33 cellular contexts compared by ENCODE assay signal in the genomic region with DNA sequence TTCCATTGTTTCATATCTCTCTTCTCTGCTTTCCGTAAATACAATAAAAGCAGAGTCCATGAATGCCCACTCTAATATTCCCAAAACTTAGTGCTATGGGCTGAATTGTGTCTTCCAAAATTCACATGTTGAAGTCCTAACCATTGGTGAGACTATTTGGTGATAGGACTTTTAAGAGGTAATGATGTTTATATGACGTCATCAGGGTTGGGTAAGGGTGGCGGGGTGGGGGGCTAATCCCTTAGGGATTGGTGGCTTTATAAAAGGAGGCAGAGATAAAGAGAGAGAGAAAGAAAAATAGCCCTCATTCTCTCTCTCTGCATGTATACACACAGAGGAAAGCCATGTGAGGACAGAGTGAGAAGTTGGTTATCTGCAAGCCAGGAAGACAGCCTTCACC.
DNase-seq lines count a peak whose midpoint lies in the region; ATAC-seq, FAIRE-seq and TF ChIP-seq lines count a peak whose summit lies in the region.
"Had no signal": no experiment of that assay in that cellular context is flagged by ENCODE, and none has a peak within 500 bp of the region (broad histone marks: within the 10 kb centered on the region; RNA-seq: fewer than 3 reads in every experiment).

No MANE protein-coding gene starts in this region.

- 3% methylated on average over 3 of the region's 3 CpGs for WGBS in HepG2 (ENCODE audit: low lambda C conversion rate)
- WGBS in right lobe of liver (ENCODE audit: insufficient coverage, low coverage, low lambda C conversion rate, missing lambda C conversion rate), result 22% methylated on average over 3 of the region's 3 CpGs
- 15% methylated on average over 3 of the region's 3 CpGs for WGBS in GM12878 (ENCODE audit: insufficient coverage, insufficient replicate concordance, low lambda C conversion rate, missing lambda C conversion rate)

- no peak for TF ChIP-seq POLR2A in HepG2 (IDR thresholded peaks at IDR 0.05; ENCODE audit: insufficient read depth in 1 of 2, low read depth in 2 of 2, low read length in 2 of 2)
- TF ChIP-seq POLR2A in right lobe of liver (IDR thresholded peaks at IDR 0.05), result no peak
- TF ChIP-seq POLR2A in GM12878 (IDR thresholded peaks at IDR 0.05; ENCODE audit: low read depth, low read length), result no peak

- H2AFZ ChIP-seq in HepG2 (ENCODE audit: low read length) (no peak overlapping the region), GM12878 (ENCODE audit: control insufficient read depth, low read depth, low read length) (no peak overlapping the region)

- H4K20me1 ChIP-seq in HepG2 (ENCODE audit: insufficient read depth, low read length) (no peaks in the 10 kb centered on the region), GM12878 (ENCODE audit: control insufficient read depth, insufficient read depth) (no peaks in the 10 kb centered on the region)
- H4K20me1 ChIP-seq: BLaER1; BLaER1 treated with 17β-estradiol and CSF1 and Interleukin-3, amounts not matched to agents 10 nM and 100 nM had no signal

- in situ Hi-C loops in HepG2 (cut with HindIII; ENCODE audit: extremely low pct_ligation_motif_present, low pct_unique_long_range_greater_than_20kb) (no loop called here), GM12878 (cut with MboI) (no loop called here), G401 (cut with HindIII; ENCODE audit: low sequenced_read_pairs) (no loop called here)

- no peaks in the 10 kb centered on the region for H3K9me3 ChIP-seq in HepG2 (ENCODE audit: low read length)
- no peaks in the 10 kb centered on the region for H3K9me3 ChIP-seq in right lobe of liver
- H3K9me3 ChIP-seq in HEK293 (ENCODE audit: control insufficient read depth, insufficient read depth, low read depth, low read length), result no peaks in the 10 kb centered on the region
- no peaks in the 10 kb centered on the region for H3K9me3 ChIP-seq in GM12878 (replicated peaks; ENCODE audit: control insufficient read depth, insufficient read depth, low read length)
- H3K9me3 ChIP-seq: A549; BE2C; BLaER1; BLaER1 treated with 17β-estradiol and CSF1 and Interleukin-3, amounts not matched to agents 10 nM and 100 nM; Caco-2 had no signal

- no peak for TF ChIP-seq EP300 in HepG2 (IDR thresholded peaks at IDR 0.05; ENCODE audit: low read depth in 2 of 2, low read length in 2 of 2)
- TF ChIP-seq EP300 in HepG2 (CRISPR knock-in tag; IDR thresholded peaks at IDR 0.05; ENCODE audit: borderline replicate concordance), result no peak
- TF ChIP-seq EP300 in GM12878 (IDR thresholded peaks at IDR 0.05; ENCODE audit: borderline replicate concordance in 1 of 2, control insufficient read depth in 1 of 2, low read depth in 2 of 2, low read length in 2 of 2), result no peak

- no peak overlapping the region for H3K27ac ChIP-seq in HepG2 (ENCODE audit: extremely low read length, insufficient read depth, low read length)
- no peak overlapping the region for H3K27ac ChIP-seq in right lobe of liver
- H3K27ac ChIP-seq in HEK293 (ENCODE audit: extremely low read depth, low read depth, low read length), result no peak overlapping the region
- no peak overlapping the region for H3K27ac ChIP-seq in GM12878 (ENCODE audit: control insufficient read depth, insufficient read depth)
- H3K27ac ChIP-seq: 22Rv1; A549; BLaER1; BLaER1 treated with 17β-estradiol and CSF1 and Interleukin-3, amounts not matched to agents 10 nM and 100 nM; C4-2B had no signal

- FAIRE-seq in HepG2 (lab: Jason Lieb, UNC), result no peak
- FAIRE-seq in GM12878 (lab: Jason Lieb, UNC), result no peak
- FAIRE-seq: A204.1, A549, D721Med had no signal

- CTCF ChIA-PET in HepG2 (lab: Yijun Ruan, JAX; ENCODE audit: low intra/inter-chr PET ratio, low total read pairs), result no interaction called here
- CTCF ChIA-PET in HEK293 (lab: Yijun Ruan, JAX), result no interaction called here
- CTCF ChIA-PET in GM12878 (lab: Yijun Ruan, JAX), result interaction anchor here (1.5 kb wide), 1 partner anchor 33 kb away, joined by 3 read pairs; no protein-coding TSS in a partner anchor

- POLR2A ChIA-PET in HepG2 (lab: Yijun Ruan, JAX) (no interaction called here), HEK293 (lab: Yijun Ruan, JAX) (no interaction called here), GM12878 (lab: Charles Lee) (no interaction called here)

- no peak for TF ChIP-seq CTCF in HepG2 (CRISPR knock-in tag; IDR thresholded peaks at IDR 0.05)
- no peak for TF ChIP-seq CTCF in right lobe of liver (IDR thresholded peaks at IDR 0.05)
- TF ChIP-seq CTCF in HEK293 (tag by site-specific recombination; IDR thresholded peaks at IDR 0.05), result no peak
- no peak for TF ChIP-seq CTCF in GM12878 (IDR thresholded peaks at IDR 0.05 in 2 of 3, conservative IDR thresholded peaks at IDR 0.05 in 1 of 3; ENCODE audit: control insufficient read depth in 2 of 3, extremely low read depth in 1 of 3, insufficient read depth in 1 of 3, low read depth in 3 of 3, low read length in 3 of 3)

- SMC1A ChIA-PET in GM12878 (lab: Charles Lee; ENCODE audit: uncharacterized antibody, unreplicated experiment), result interaction anchor here (1.2 kb wide), 1 partner anchor 21 kb away, joined by 3 read pairs; no protein-coding TSS in a partner anchor

- H3K79me2 ChIP-seq in HepG2 (ENCODE audit: insufficient read depth, low read length) (no peaks in the 10 kb centered on the region), GM12878 (ENCODE audit: control insufficient read depth, insufficient read depth, low read length) (no peaks in the 10 kb centered on the region)

- no peak overlapping the region for H3K9ac ChIP-seq in HepG2 (ENCODE audit: insufficient read depth, low read depth, low read length)
- no peak overlapping the region for H3K9ac ChIP-seq in GM12878 (ENCODE audit: control insufficient read depth, insufficient read depth, low read length)
- H3K9ac ChIP-seq: BLaER1; BLaER1 treated with 17β-estradiol and CSF1 and Interleukin-3, amounts not matched to agents 10 nM and 100 nM had no signal

- TF ChIP-seq RAD21 in HepG2 (CRISPR knock-in tag; IDR thresholded peaks at IDR 0.05) (no peak), GM12878 (IDR thresholded peaks at IDR 0.05; ENCODE audit: insufficient read depth, low read depth, low read length) (no peak)

- no peak overlapping the region for H3K4me2 ChIP-seq in HepG2 (ENCODE audit: low read depth, low read length)
- H3K4me2 ChIP-seq in GM12878 (ENCODE audit: control insufficient read depth, insufficient read depth), result no peak overlapping the region
- H3K4me2 ChIP-seq: A549; BLaER1; BLaER1 treated with 17β-estradiol and CSF1 and Interleukin-3, amounts not matched to agents 10 nM and 100 nM had no signal

- intact Hi-C loops in HepG2 (cut with micrococcal nuclease; ENCODE audit: unreplicated experiment), result no loop called here
- intact Hi-C loops in right lobe of liver (cut with DNase I), result no loop called here
- intact Hi-C loops in GM12878 (cut with micrococcal nuclease; ENCODE audit: unreplicated experiment), result no loop called here

- no peak overlapping the region for H3K4me3 ChIP-seq in HepG2 (replicated peaks in 1 of 3; ENCODE audit: insufficient read depth in 1 of 3, low read depth in 2 of 3, low read length in 3 of 3)
- no peak overlapping the region for H3K4me3 ChIP-seq in right lobe of liver
- no peak overlapping the region for H3K4me3 ChIP-seq in HEK293 (ENCODE audit: low read depth, low read length)
- no peak overlapping the region for H3K4me3 ChIP-seq in GM12878
- H3K4me3 ChIP-seq: A549; BLaER1; BLaER1 treated with 17β-estradiol and CSF1 and Interleukin-3, amounts not matched to agents 10 nM and 100 nM had no signal

- DNase-seq in HepG2 (ENCODE audit: low spot score) (no peak), right lobe of liver (no peak), GM12878 (ENCODE audit: low read depth, low spot score) (no peak), G401 (ENCODE audit: low spot score) (no peak)
- DNase-seq: 8988T; ACHN; AML-193; BE2C; C1 segment of cervical spinal cord; Caco-2; Calu3; CD4-positive, alpha-beta memory T cell; CD4-positive, alpha-beta T cell; CD4-positive, CD25-positive, alpha-beta regulatory T cell; CD8-positive, alpha-beta memory T cell; CD8-positive, alpha-beta T cell; COR-L47; DMS 273 treated with DMSO at 0.1 percent for 48 hours; DMS153; DMS53; DMS79; DMS79 treated with DMSO at 0.1 percent for 48 hours; DND-41; EL had no signal

- no TSS peak for BruUV-seq in HepG2 (replicated peaks; lab: Mats Ljungman, UMichigan)
- no TSS peak for BruUV-seq in GM12878 (replicated peaks; lab: Mats Ljungman, UMichigan)

- H3K36me3 ChIP-seq in HepG2 (replicated peaks in 1 of 2; ENCODE audit: control insufficient read depth in 1 of 2, insufficient read depth in 2 of 2, low read length in 2 of 2), result no peaks in the 10 kb centered on the region
- no peaks in the 10 kb centered on the region for H3K36me3 ChIP-seq in right lobe of liver
- H3K36me3 ChIP-seq in HEK293 (ENCODE audit: control insufficient read depth in 2 of 2, insufficient read depth in 1 of 2, low read length in 2 of 2), result no peaks in the 10 kb centered on the region
- H3K36me3 ChIP-seq in GM12878 (ENCODE audit: control insufficient read depth in 2 of 2, insufficient read depth in 2 of 2, low read length in 1 of 2), result no peaks in the 10 kb centered on the region
- H3K36me3 ChIP-seq: BE2C; BLaER1; BLaER1 treated with 17β-estradiol and CSF1 and Interleukin-3, amounts not matched to agents 10 nM and 100 nM had no signal

- H3K4me1 ChIP-seq in HepG2 (ENCODE audit: insufficient read depth, low read length), result no peaks in the 10 kb centered on the region
- no peaks in the 10 kb centered on the region for H3K4me1 ChIP-seq in right lobe of liver
- H3K4me1 ChIP-seq in HEK293 (ENCODE audit: control insufficient read depth, insufficient read depth, low read length), result no peaks in the 10 kb centered on the region
- H3K4me1 ChIP-seq in GM12878 (ENCODE audit: control insufficient read depth, insufficient read depth, low read length), result no peaks in the 10 kb centered on the region
- H3K4me1 ChIP-seq: A549; BE2C; BLaER1; BLaER1 treated with 17β-estradiol and CSF1 and Interleukin-3, amounts not matched to agents 10 nM and 100 nM; Caco-2 had no signal

- RAD21 ChIA-PET in GM12878 (lab: Charles Lee; ENCODE audit: unreplicated experiment), result no interaction called here

- H3K27me3 ChIP-seq in HepG2 (ENCODE audit: control insufficient read depth in 1 of 2, insufficient read depth in 2 of 2, low read length in 2 of 2) (no peaks in the 10 kb centered on the region), right lobe of liver (peaks cover 0 to 4% of the 10 kb centered on the region in 2 donors), GM12878 (replicated peaks in 1 of 2; ENCODE audit: control insufficient read depth in 2 of 2, insufficient read depth in 2 of 2, low read length in 1 of 2) (no peaks in the 10 kb centered on the region)
- H3K27me3 ChIP-seq: BE2C had no signal

- ATAC-seq in HepG2, result no peak
- no peak for ATAC-seq in right lobe of liver
- no peak for ATAC-seq in GM12878
- no peak for ATAC-seq in HG03139 (IDR thresholded peaks at IDR 0.05; ENCODE audit: unreplicated experiment)
- ATAC-seq: A549; CD8-positive, alpha-beta T cell had no signal

TF ChIP-seq in HepG2, 621 proteins besides CTCF, POLR2A, EP300 and RAD21 (continues in another document):
- peak; percentile 93 for TF ChIP-seq ATF7 (IDR thresholded peaks at IDR 0.05)
- TF ChIP-seq ATF7 (CRISPR knock-in tag; IDR thresholded peaks at IDR 0.05), result no peak

TF ChIP-seq in HEK293, 187 proteins besides CTCF, POLR2A, EP300 and RAD21 (continues in another document):
- TF ChIP-seq YY2 (tag by site-specific recombination; IDR thresholded peaks at IDR 0.05), result no peak

TF ChIP-seq in GM12878, 131 proteins besides CTCF, POLR2A, EP300 and RAD21:
- TF ChIP-seq ZNF217 (IDR thresholded peaks at IDR 0.05) (no peak), ATF7 (IDR thresholded peaks at IDR 0.05; ENCODE audit: low read depth) (0 out of 2 replicates have a peak, but pooled peaks have one; percentile 38)
TF ChIP-seq in GM12878: peak in this region for 1.
